ENCODE assay signal across 17 cellular contexts in genomic region chr13:100106705-100107104, GRCh38. TPM values are rescaled to one million over a fixed set of nuclear protein-coding genes. Genes with fewer than 3 reads are reported as not detected.
A peak's percentile ranks its signal among the peaks of the same experiment; 100 is the strongest.
DNase-seq lines count a peak whose midpoint lies in the region; ATAC-seq, FAIRE-seq and TF ChIP-seq lines count a peak whose summit lies in the region.
"Had no signal": no experiment of that assay in that cellular context is flagged by ENCODE, and none has a peak within 500 bp of the region (broad histone marks: within the 10 kb centered on the region; RNA-seq: fewer than 3 reads in every experiment).

No MANE protein-coding gene starts in this region.

- H3K4me3 ChIP-seq in mammary epithelial cell (replicated peaks in 1 of 3; ENCODE audit: insufficient read depth in 1 of 3, low read depth in 2 of 3, low read length in 3 of 3): no peak overlapping the region
- no peak overlapping the region for H3K4me3 ChIP-seq in breast epithelium
- H3K4me3 ChIP-seq in H1 (ENCODE audit: extremely low read depth in 1 of 4, insufficient read depth in 2 of 4, low read depth in 3 of 4, low read length in 4 of 4): no peak overlapping the region
- H3K4me3 ChIP-seq in esophagus squamous epithelium: no peak overlapping the region
- H3K4me3 ChIP-seq in subcutaneous abdominal adipose tissue (ENCODE audit: low read depth in 1 of 5, low read length in 5 of 5): no peak overlapping the region
- H3K4me3 ChIP-seq in neural progenitor cell: no peak overlapping the region

- peak; percentile 70 for DNase-seq in mammary epithelial cell
- no peak for DNase-seq in breast epithelium (ENCODE audit: low spot score in 2 of 2)
- no peak for DNase-seq in H1 (ENCODE audit: low read depth in 1 of 2, low spot score in 2 of 2)
- no peak for DNase-seq in esophagus squamous epithelium (lab: John Stamatoyannopoulos, UW)
- DNase-seq in activated naive CD4-positive, alpha-beta T cell treated with anti-CD3 and anti-CD28 coated beads for 36 hours: no peak
- DNase-seq in neural progenitor cell (ENCODE audit: low spot score): no peak
- DNase-seq: CD8-positive, alpha-beta T cell; COR-L47; DMS153; DMS79 treated with DMSO at 0.1 percent for 48 hours; H7 had no signal

- no peak overlapping the region for H3K4me3 Mint-ChIP-seq in activated naive CD4-positive, alpha-beta T cell treated with anti-CD3 and anti-CD28 coated beads for 36 hours
- no peak overlapping the region for H3K4me3 Mint-ChIP-seq in neural progenitor cell
- H3K4me3 Mint-ChIP-seq: CD14-positive monocyte; CD8-positive, alpha-beta T cell had no signal

- BruUV-seq in mammary epithelial cell (replicated peaks; lab: Mats Ljungman, UMichigan): no TSS peak

- H3K4me1 ChIP-seq in mammary epithelial cell (ENCODE audit: insufficient read depth, low read length) (peaks cover 14% of the 10 kb centered on the region), breast epithelium (no peaks in the 10 kb centered on the region), H1 (replicated peaks in 1 of 4; ENCODE audit: control insufficient read depth in 3 of 4, insufficient read depth in 4 of 4, low read length in 3 of 4) (no peaks in the 10 kb centered on the region; a peak in 1 of 7 replicates), esophagus squamous epithelium (peaks cover 0 to 35% (median 6%) of the 10 kb centered on the region in 3 donors), subcutaneous abdominal adipose tissue (ENCODE audit: control insufficient read depth in 5 of 5, insufficient read depth in 5 of 5, low read length in 5 of 5) (peaks cover 0 to 6% (median 0%) of the 10 kb centered on the region in 5 donors), neural progenitor cell (no peaks in the 10 kb centered on the region)

- no peaks in the 10 kb centered on the region for H3K23me2 ChIP-seq in H1 (ENCODE audit: low read depth, low read length)

- no peak overlapping the region for H3K23ac ChIP-seq in H1 (ENCODE audit: insufficient read length)

- H3K27ac Mint-ChIP-seq in activated naive CD4-positive, alpha-beta T cell treated with anti-CD3 and anti-CD28 coated beads for 36 hours: no peak overlapping the region
- no peak overlapping the region for H3K27ac Mint-ChIP-seq in neural progenitor cell
- H3K27ac Mint-ChIP-seq: CD14-positive monocyte; CD8-positive, alpha-beta T cell had no signal

- WGBS in mammary epithelial cell (ENCODE audit: low coverage, missing lambda C conversion rate): 22% methylated on average over 4 of the region's 4 CpGs
- 90% methylated on average over 4 of the region's 4 CpGs; no CpG with 5 or more reads in 1 of the 2 experiments for WGBS in H1 (ENCODE audit: extremely low coverage in 1 of 2, insufficient coverage in 1 of 2, insufficient read length in 1 of 2, insufficient replicate concordance in 2 of 2, low coverage in 1 of 2, low lambda C conversion rate in 2 of 2, missing lambda C conversion rate in 1 of 2), 2 experiments
- WGBS in esophagus squamous epithelium, 2 donors: 52 to 68% methylated on average over 4 of the region's 4 CpGs

- no peak overlapping the region for H4K8ac ChIP-seq in H1 (ENCODE audit: extremely low read depth, insufficient read depth, low read length)

- no peak for FAIRE-seq in H1 (lab: Jason Lieb, UNC)
- FAIRE-seq: G401.6, GM12892 had no signal

- no peak overlapping the region for H3K56ac ChIP-seq in H1 (replicated peaks; ENCODE audit: insufficient read length, low read depth, low read length)

- H2BK120ac ChIP-seq in H1 (replicated peaks; ENCODE audit: low read depth, low read length): no peak overlapping the region

- peaks cover 5% of the 10 kb centered on the region for H3K36me3 Mint-ChIP-seq in activated naive CD4-positive, alpha-beta T cell treated with anti-CD3 and anti-CD28 coated beads for 36 hours (ENCODE audit: low read depth)
- H3K36me3 Mint-ChIP-seq in neural progenitor cell: peaks cover 32% of the 10 kb centered on the region

- H2BK5ac ChIP-seq in H1 (ENCODE audit: low read depth, low read length): no peak overlapping the region

- CTCF ChIA-PET in mammary epithelial cell (lab: Charles Lee; ENCODE audit: low non-redundant PET) (no interaction called here), H1 (lab: Charles Lee; ENCODE audit: partially characterized antibody) (interaction anchor here (0.7 to 1.6 kb wide), 2 partner anchors 63 to 139 kb away, joined by 3 to 4 read pairs; no protein-coding TSS in a partner anchor)
- CTCF ChIA-PET in activated naive CD4-positive, alpha-beta T cell treated with anti-CD3 and anti-CD28 coated beads for 36 hours (lab: Charles Lee): interaction anchor here (1.0 kb wide), 1 partner anchor 10 kb away, joined by 5 read pairs; no protein-coding TSS in a partner anchor

- no peak for ATAC-seq in HG03469 (IDR thresholded peaks at IDR 0.05; ENCODE audit: unreplicated experiment)
- ATAC-seq: CD8-positive, alpha-beta T cell had no signal

- H2AK5ac ChIP-seq in H1 (ENCODE audit: low read depth, low read length): no peak overlapping the region; the same call in 1 of the 2 replicates

- H3K4ac ChIP-seq in H1 (replicated peaks; ENCODE audit: insufficient read length, low read depth, low read length): peak overlapping the region; percentile 88

- H3K27me3 ChIP-seq in mammary epithelial cell (ENCODE audit: insufficient read depth, low read length): no peaks in the 10 kb centered on the region
- no peaks in the 10 kb centered on the region for H3K27me3 ChIP-seq in breast epithelium
- H3K27me3 ChIP-seq in H1 (replicated peaks in 1 of 4; ENCODE audit: control insufficient read depth in 3 of 4, extremely low read depth in 1 of 4, insufficient read depth in 3 of 4, low read length in 3 of 4): no peaks in the 10 kb centered on the region
- H3K27me3 ChIP-seq in esophagus squamous epithelium: no peaks in the 10 kb centered on the region
- H3K27me3 ChIP-seq in subcutaneous abdominal adipose tissue (ENCODE audit: control insufficient read depth in 5 of 5, insufficient read depth in 4 of 5, low read length in 5 of 5): no peaks in the 10 kb centered on the region
- H3K27me3 ChIP-seq in neural progenitor cell: no peaks in the 10 kb centered on the region

- no peaks in the 10 kb centered on the region for H3F3A ChIP-seq in neural progenitor cell (ENCODE audit: low read depth)

- H3K27ac ChIP-seq in mammary epithelial cell (ENCODE audit: insufficient read depth, low read depth, low read length): no peak overlapping the region
- H3K27ac ChIP-seq in breast epithelium: no peak overlapping the region
- no peak overlapping the region for H3K27ac ChIP-seq in H1 (ENCODE audit: low read depth, low read length)
- H3K27ac ChIP-seq in esophagus squamous epithelium: peak overlapping the region in 3 of 4 donors; percentile 49 to 58 (median 54)
- peak overlapping the region; percentile 63 for H3K27ac ChIP-seq in subcutaneous abdominal adipose tissue (ENCODE audit: low read depth, low read length)
- no peak overlapping the region for H3K27ac ChIP-seq in neural progenitor cell
- H3K27ac ChIP-seq: 22Rv1 had no signal

- no peak for TF ChIP-seq POLR2A in breast epithelium (IDR thresholded peaks at IDR 0.05)
- no peak for TF ChIP-seq POLR2A in H1 (IDR thresholded peaks at IDR 0.05; ENCODE audit: control extremely low read depth in 1 of 2, low read depth in 2 of 2, low read length in 2 of 2)
- no peak for TF ChIP-seq POLR2A in esophagus squamous epithelium (IDR thresholded peaks at IDR 0.05)

- TF ChIP-seq RAD21 in H1 (IDR thresholded peaks at IDR 0.05 in 1 of 2, conservative IDR thresholded peaks at IDR 0.05 in 1 of 2; ENCODE audit: low read depth in 2 of 2, low read length in 2 of 2): no peak

- H3K18ac ChIP-seq in H1 (ENCODE audit: extremely low read depth, low read length): no peak overlapping the region

- H2AFZ ChIP-seq in mammary epithelial cell (ENCODE audit: low read depth, low read length) (no peak overlapping the region), H1 (ENCODE audit: low read length) (no peak overlapping the region), neural progenitor cell (replicated peaks) (no peak overlapping the region)

- H3K27me3 Mint-ChIP-seq in activated naive CD4-positive, alpha-beta T cell treated with anti-CD3 and anti-CD28 coated beads for 36 hours (ENCODE audit: low read depth): no peaks in the 10 kb centered on the region
- H3K27me3 Mint-ChIP-seq in neural progenitor cell (ENCODE audit: insufficient read depth, low read depth): peaks cover 2% of the 10 kb centered on the region

- H3K4me2 ChIP-seq in mammary epithelial cell (ENCODE audit: insufficient read depth, low read depth, low read length) (no peak overlapping the region), H1 (ENCODE audit: insufficient read depth in 1 of 2, low read depth in 2 of 2, low read length in 2 of 2) (no peak overlapping the region), neural progenitor cell (no peak overlapping the region)

- H3K14ac ChIP-seq in H1 (ENCODE audit: insufficient read length): no peak overlapping the region

- H2BK12ac ChIP-seq in H1 (ENCODE audit: low read depth, low read length): no peak overlapping the region

- POLR2A ChIA-PET in H1 (lab: Charles Lee; ENCODE audit: partially characterized antibody): no interaction called here

- no peaks in the 10 kb centered on the region for H3K9me3 Mint-ChIP-seq in activated naive CD4-positive, alpha-beta T cell treated with anti-CD3 and anti-CD28 coated beads for 36 hours
- H3K9me3 Mint-ChIP-seq in neural progenitor cell: peaks cover 6% of the 10 kb centered on the region
- H3K9me3 Mint-ChIP-seq: CD8-positive, alpha-beta T cell had no signal

- H3K36me3 ChIP-seq in mammary epithelial cell (ENCODE audit: insufficient read depth, low read length) (no peaks in the 10 kb centered on the region), breast epithelium (no peaks in the 10 kb centered on the region), H1 (ENCODE audit: control insufficient read depth in 2 of 4, insufficient read depth in 4 of 4, low read length in 3 of 4) (peaks cover 0 to 12% (median 3%) of the 10 kb centered on the region in 4 experiments; a peak in 3 of 8 replicates), esophagus squamous epithelium (peaks cover 0 to 19% (median 0%) of the 10 kb centered on the region in 3 donors), subcutaneous abdominal adipose tissue (ENCODE audit: control insufficient read depth in 5 of 5, insufficient read depth in 5 of 5, low read length in 5 of 5) (peaks cover 0 to 6% (median 0%) of the 10 kb centered on the region in 5 donors), neural progenitor cell (no peaks in the 10 kb centered on the region)

- no peak overlapping the region for H2BK20ac ChIP-seq in H1 (ENCODE audit: low read length)

- H4K5ac ChIP-seq in H1 (ENCODE audit: insufficient read length, low read depth, low read length): no peak overlapping the region

- no peaks in the 10 kb centered on the region; the same call in 1 of the 2 replicates for H3K79me1 ChIP-seq in H1 (ENCODE audit: low read depth, low read length)

- H3K9me3 ChIP-seq in mammary epithelial cell (replicated peaks; ENCODE audit: insufficient read depth, low read length) (no peaks in the 10 kb centered on the region), breast epithelium (no peaks in the 10 kb centered on the region), H1 (ENCODE audit: insufficient read depth in 2 of 2, low read depth in 1 of 2, low read length in 1 of 2) (no peaks in the 10 kb centered on the region), esophagus squamous epithelium (no peaks in the 10 kb centered on the region), subcutaneous abdominal adipose tissue (ENCODE audit: control insufficient read depth in 5 of 5, low read length in 5 of 5) (no peaks in the 10 kb centered on the region), neural progenitor cell (ENCODE audit: low read depth) (no peaks in the 10 kb centered on the region)

- no peak for TF ChIP-seq EP300 in H1 (IDR thresholded peaks at IDR 0.05; ENCODE audit: borderline replicate concordance in 1 of 2, low read depth in 2 of 2, low read length in 2 of 2)

- in situ Hi-C loops in mammary epithelial cell (cut with MboI; ENCODE audit: low sequenced_read_pairs in 2 of 2): no loop called here

- H3K9ac ChIP-seq in mammary epithelial cell (ENCODE audit: insufficient read depth, low read length) (no peak overlapping the region), H1 (replicated peaks in 1 of 4; ENCODE audit: extremely low read depth in 1 of 4, low read depth in 3 of 4, low read length in 3 of 4) (no peak overlapping the region), subcutaneous abdominal adipose tissue (ENCODE audit: low read length in 5 of 5) (no peak overlapping the region), neural progenitor cell (no peak overlapping the region)

- intact Hi-C loops in mammary epithelial cell (cut with micrococcal nuclease): loop anchor here (10.0 kb wide), 1 partner anchor 122 kb away; the partner anchor contains the start of gene ZIC2
- intact Hi-C loops in breast epithelium (cut with DNase I; ENCODE audit: low total_unique reads): no loop called here
- intact Hi-C loops in esophagus squamous epithelium (cut with DNase I): no loop called here
- intact Hi-C loops in activated naive CD4-positive, alpha-beta T cell treated with anti-CD3 and anti-CD28 coated beads for 36 hours (cut with micrococcal nuclease): no loop called here

- no peaks in the 10 kb centered on the region for H4K20me1 ChIP-seq in mammary epithelial cell (ENCODE audit: insufficient read depth, low read length)
- H4K20me1 ChIP-seq in H1 (replicated peaks in 1 of 2; ENCODE audit: control insufficient read depth in 1 of 2, insufficient read depth in 2 of 2, low read length in 2 of 2): peaks cover 2 to 3% of the 10 kb centered on the region in 2 experiments
- H4K20me1 ChIP-seq in neural progenitor cell (ENCODE audit: low read depth): peaks cover 25% of the 10 kb centered on the region

- TF ChIP-seq CTCF in mammary epithelial cell (conservative IDR thresholded peaks at IDR 0.05 in 1 of 2, IDR thresholded peaks at IDR 0.05 in 1 of 2; ENCODE audit: extremely low read depth in 1 of 2, insufficient read depth in 1 of 2, low read depth in 1 of 2, low read length in 2 of 2) (no peak), breast epithelium (IDR thresholded peaks at IDR 0.05) (no peak), H1 (IDR thresholded peaks at IDR 0.05; ENCODE audit: control extremely low read depth in 1 of 3, insufficient read depth in 1 of 3, low read depth in 1 of 3, low read length in 3 of 3) (no peak), esophagus squamous epithelium (IDR thresholded peaks at IDR 0.05) (no peak), neural progenitor cell (IDR thresholded peaks at IDR 0.05) (no peak)

- H3K4me1 Mint-ChIP-seq in activated naive CD4-positive, alpha-beta T cell treated with anti-CD3 and anti-CD28 coated beads for 36 hours (ENCODE audit: low read depth): no peaks in the 10 kb centered on the region
- peaks cover 3% of the 10 kb centered on the region for H3K4me1 Mint-ChIP-seq in neural progenitor cell
- H3K4me1 Mint-ChIP-seq: CD14-positive monocyte had no signal

- H3K79me2 ChIP-seq in mammary epithelial cell (ENCODE audit: insufficient read depth, low read length): peaks cover 17% of the 10 kb centered on the region
- peaks cover 3 to 76% of the 10 kb centered on the region in 2 experiments; a peak in 3 of 4 replicates for H3K79me2 ChIP-seq in H1 (ENCODE audit: control insufficient read depth in 1 of 2, insufficient read depth in 2 of 2, low read length in 2 of 2)
- peaks cover 79% of the 10 kb centered on the region for H3K79me2 ChIP-seq in neural progenitor cell (ENCODE audit: low read depth)

- H2BK15ac ChIP-seq in H1 (ENCODE audit: low read length): no peak overlapping the region

- no peak overlapping the region for H4K91ac ChIP-seq in H1 (replicated peaks; ENCODE audit: insufficient read length, low read length)

- dilution Hi-C loops in mammary epithelial cell (cut with HindIII; ENCODE audit: low sequenced_read_pairs): no loop called here

RNA-seq across cellular contexts. Expression of gene PCCA, which starts 17.8 kb away (rescaled TPM):
- total RNA-seq in mammary epithelial cell: 10 to 100 TPM; 16.9 to 31.5 TPM
- polyA plus RNA-seq in mammary epithelial cell: 4.9 TPM
- 10.7 TPM for polyA minus RNA-seq in mammary epithelial cell
- total RNA-seq in breast epithelium: 10 to 100 TPM; 46.6 to 69.8 (median 64.7) TPM
- total RNA-seq in H1 (2021; fragmentation: NEBNext Ultra II Directional; extraction: Animal tissue kit (Norgen Biotek cat#: 25700)): 49.8 and 54.4 TPM in 2 replicates
- polyA plus RNA-seq in H1 (2011; rRNA removed): 15.2 and 18.4 TPM in 2 replicates
- 22.4 TPM for polyA plus RNA-seq in H1 (2011; cell fraction: cytosol; rRNA removed)
- 24.0 TPM for polyA plus RNA-seq in H1 (2011; cell fraction: nucleus; rRNA removed)
- polyA plus RNA-seq in H1 (2012, experiment 1 of 2): 40.5 to 53.9 TPM (median 43.9 TPM) in 4 replicates
- 2.9 TPM for polyA plus RNA-seq in H1 (2012, experiment 2 of 2)
- polyA plus RNA-seq in H1 (2013, experiment 1 of 2): 37.8 TPM
- 38.8 TPM for polyA plus RNA-seq in H1 (2013, experiment 2 of 2)
- 56.2 and 100 TPM in 2 replicates for polyA minus RNA-seq in H1 (2011; rRNA and poly(A)+ RNA removed)
- polyA minus RNA-seq in H1 (2011; cell fraction: cytosol; rRNA and poly(A)+ RNA removed): 18.7 TPM
- 107 TPM for polyA minus RNA-seq in H1 (2011; cell fraction: nucleus; rRNA and poly(A)+ RNA removed)
- total RNA-seq in esophagus squamous epithelium: 10 to 100 TPM; 21.5 to 46.5 (median 30.2) TPM
- 1 to 10 TPM; 6.8 to 8.1 TPM for total RNA-seq in activated naive CD4-positive, alpha-beta T cell treated with anti-CD3 and anti-CD28 coated beads for 36 hours
- total RNA-seq in neural progenitor cell (ENCODE audit: low replicate concordance): 36.6 and 60.6 TPM in 2 replicates

Comparison
In these comparisons a context has a peak if more than half of its experiments do, and no peak if none do; other contexts are left out.
1. H3K27ac ChIP-seq: peak in esophagus squamous epithelium (3 of 4) and subcutaneous abdominal adipose tissue (single experiment); none in mammary epithelial cell (single experiment), breast epithelium (0 of 2), H1 (single experiment) and neural progenitor cell (single experiment).